1 cellular context compared by ENCODE assay signal in genomic region chr10:22816298-22816653, GRCh38.
TF ChIP-seq lines count a peak whose summit lies in the region.

No MANE protein-coding gene starts in this region.

TF ChIP-seq in GM23338, 12 proteins besides CTCF, POLR2A, EP300 and RAD21 (continued from another document):
- TF ChIP-seq REST (IDR thresholded peaks at IDR 0.05; ENCODE audit: unreplicated experiment), result no peak
- TF ChIP-seq JUNB (IDR thresholded peaks at IDR 0.05; ENCODE audit: unreplicated experiment), result no peak
- no peak for TF ChIP-seq EZH2 (IDR thresholded peaks at IDR 0.05; ENCODE audit: low read depth, unreplicated experiment)
- TF ChIP-seq EZH2phosphoT487 (IDR thresholded peaks at IDR 0.05; ENCODE audit: unreplicated experiment), result no peak
TF ChIP-seq in GM23338: peak in this region for 0.
